Comparison of ENCODE assay signal across 8 cellular contexts in genomic region chr5:147098233-147098790, GRCh38.
DNase-seq lines count a peak whose midpoint lies in the region; TF ChIP-seq lines count a peak whose summit lies in the region.

No MANE protein-coding gene starts in this region.

- H3K36me3 ChIP-seq in ACC112 (ENCODE audit: insufficient read depth, low read length) (no peaks in the 10 kb centered on the region), SJCRH30 (no peaks in the 10 kb centered on the region), parathyroid adenoma (ENCODE audit: control insufficient read depth, insufficient read depth, low read length) (no peaks in the 10 kb centered on the region)

- H3K79me2 ChIP-seq in ACC112 (ENCODE audit: control insufficient read depth, insufficient read depth, low read length, unreplicated experiment) (no peaks in the 10 kb centered on the region), parathyroid adenoma (no peaks in the 10 kb centered on the region)

- H2AFZ ChIP-seq in ACC112 (ENCODE audit: low read length, unreplicated experiment) (peak overlapping the region; percentile 3), parathyroid adenoma (no peak overlapping the region)

- H3K27ac ChIP-seq in ACC112 (ENCODE audit: low read depth, low read length) = peak overlapping the region; percentile 4
- no peak overlapping the region for H3K27ac ChIP-seq in SJCRH30
- H3K27ac ChIP-seq in parathyroid adenoma = no peak overlapping the region

- H3K4me1 ChIP-seq in ACC112 (ENCODE audit: control insufficient read depth, insufficient read depth, low read length, unreplicated experiment) (peaks cover 10% of the 10 kb centered on the region), SJCRH30 (peaks cover 2% of the 10 kb centered on the region; the same call in 1 of the 2 replicates), parathyroid adenoma (no peaks in the 10 kb centered on the region)

- no peak overlapping the region for H3K4me2 ChIP-seq in parathyroid adenoma (ENCODE audit: low read length)

- H3K27me3 ChIP-seq in ACC112 (ENCODE audit: insufficient read depth, low read length) = no peaks in the 10 kb centered on the region
- no peaks in the 10 kb centered on the region; the same call in 1 of the 2 replicates for H3K27me3 ChIP-seq in SJCRH30
- H3K27me3 ChIP-seq in parathyroid adenoma (ENCODE audit: control insufficient read depth, insufficient read depth, low read length) = no peaks in the 10 kb centered on the region

- DNase-seq in LoVo (ENCODE audit: low spot score) (peak; percentile 38), SJCRH30 (peak; percentile 68 to 85), fibroblast of the conjunctiva (ENCODE audit: low read depth) (peak; percentile 8)
- no peak for DNase-seq in NK-92 treated with Interleukin-12 subunit alpha and Interleukin-12 subunit beta, amount 100 ng/mL, for 24 hours (lab: John Stamatoyannopoulos, UW)
- no peak for DNase-seq in stimulated activated CD4-positive, alpha-beta T cell treated with anti-CD3 and anti-CD28 coated beads, Interleukin-4, amount 100 ng/mL, for 4 hours

- 0 out of 2 replicates have a peak overlapping the region, but pooled peaks have one; percentile 6 for H3K4me3 ChIP-seq in ACC112 (ENCODE audit: low read depth, low read length)
- no peak overlapping the region for H3K4me3 ChIP-seq in SJCRH30
- no peak overlapping the region for H3K4me3 ChIP-seq in parathyroid adenoma (ENCODE audit: low read depth, low read length)

- H3K9me3 ChIP-seq in SJCRH30 (replicated peaks) = no peaks in the 10 kb centered on the region
- no peaks in the 10 kb centered on the region for H3K9me3 ChIP-seq in parathyroid adenoma (ENCODE audit: control insufficient read depth, low read length)

- no peak overlapping the region for H3K9ac ChIP-seq in parathyroid adenoma

- TF ChIP-seq CTCF in GM12874 (IDR thresholded peaks at IDR 0.05; ENCODE audit: insufficient read depth, low read depth, low read length) (peak; percentile 56), parathyroid adenoma (IDR thresholded peaks at IDR 0.05) (peak; percentile 14)

Comparison
In these comparisons a context has a peak if more than half of its experiments do, and no peak if none do; other contexts are left out.
1. DNase-seq: peak in LoVo (single experiment), SJCRH30 (2 of 2) and fibroblast of the conjunctiva (single experiment); none in NK-92 treated with Interleukin-12 subunit alpha and Interleukin-12 subunit beta, amount 100 ng/mL, for 24 hours (single experiment) and stimulated activated CD4-positive, alpha-beta T cell treated with anti-CD3 and anti-CD28 coated beads, Interleukin-4, amount 100 ng/mL, for 4 hours (0 of 2).